ENCODE assay signal across 8 cellular contexts in the genomic region with DNA sequence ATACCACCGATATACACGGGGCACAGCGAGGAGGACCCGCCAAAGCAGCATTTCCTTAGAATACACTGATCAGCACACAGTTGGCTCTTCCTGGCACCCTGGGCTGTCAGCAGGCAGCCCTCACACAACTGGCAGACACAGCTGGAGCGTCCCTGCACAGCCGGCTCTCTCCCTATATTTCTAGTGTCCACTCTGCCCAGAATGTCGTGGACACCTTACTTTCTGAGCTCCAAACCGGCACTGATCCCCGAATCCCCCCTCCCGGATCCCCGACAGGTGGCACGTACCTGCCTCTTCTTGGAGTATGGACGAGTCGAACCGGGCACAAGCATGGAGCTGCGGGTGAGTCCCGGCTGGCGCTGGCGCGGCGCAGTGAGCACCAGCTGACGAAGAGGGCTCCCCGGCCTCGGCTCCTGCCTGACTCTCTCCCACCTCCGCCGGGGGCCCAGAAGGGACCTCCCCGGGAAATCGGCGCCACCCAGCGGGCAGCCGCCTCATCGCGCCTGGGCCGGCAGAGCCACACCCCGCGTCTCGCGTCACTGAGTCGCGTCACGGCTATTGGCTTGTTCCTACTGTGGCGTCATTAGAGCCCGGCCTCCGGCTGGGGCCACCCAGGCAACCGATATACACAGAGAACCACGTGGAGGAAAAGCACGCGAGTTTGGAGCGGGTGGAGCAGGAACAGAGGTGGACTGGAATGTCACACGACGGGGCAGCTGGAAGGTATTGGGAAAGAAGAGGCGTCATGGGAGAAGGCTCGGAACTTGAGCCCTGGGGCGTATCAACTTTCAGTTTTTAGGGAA. TPM values are rescaled to one million over a fixed set of nuclear protein-coding genes. Genes with fewer than 3 reads are reported as not detected.
DNase-seq lines count a peak whose midpoint lies in the region; ATAC-seq and TF ChIP-seq lines count a peak whose summit lies in the region.

A gene with protein sequence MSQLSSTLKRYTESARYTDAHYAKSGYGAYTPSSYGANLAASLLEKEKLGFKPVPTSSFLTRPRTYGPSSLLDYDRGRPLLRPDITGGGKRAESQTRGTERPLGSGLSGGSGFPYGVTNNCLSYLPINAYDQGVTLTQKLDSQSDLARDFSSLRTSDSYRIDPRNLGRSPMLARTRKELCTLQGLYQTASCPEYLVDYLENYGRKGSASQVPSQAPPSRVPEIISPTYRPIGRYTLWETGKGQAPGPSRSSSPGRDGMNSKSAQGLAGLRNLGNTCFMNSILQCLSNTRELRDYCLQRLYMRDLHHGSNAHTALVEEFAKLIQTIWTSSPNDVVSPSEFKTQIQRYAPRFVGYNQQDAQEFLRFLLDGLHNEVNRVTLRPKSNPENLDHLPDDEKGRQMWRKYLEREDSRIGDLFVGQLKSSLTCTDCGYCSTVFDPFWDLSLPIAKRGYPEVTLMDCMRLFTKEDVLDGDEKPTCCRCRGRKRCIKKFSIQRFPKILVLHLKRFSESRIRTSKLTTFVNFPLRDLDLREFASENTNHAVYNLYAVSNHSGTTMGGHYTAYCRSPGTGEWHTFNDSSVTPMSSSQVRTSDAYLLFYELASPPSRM (minus strand): TSS at position 505 of the 803 bp plus-strand sequence. CDS start 8,210 bp downstream, outside the sequence.

- H3K4me1 ChIP-seq in right atrium auricular region (peaks cover 0 to 38% of the 10 kb centered on the region in 2 donors), prostate gland (replicated peaks) (peaks cover 5% of the 10 kb centered on the region), urinary bladder (ENCODE audit: insufficient read depth) (no peaks in the 10 kb centered on the region)

- peak; percentile 76 for TF ChIP-seq POLR2A in prostate gland (IDR thresholded peaks at IDR 0.05)

- ATAC-seq in GM18498 (IDR thresholded peaks at IDR 0.05; ENCODE audit: unreplicated experiment) (peak; percentile 99), HG02970 (IDR thresholded peaks at IDR 0.05; ENCODE audit: low FRiP score, unreplicated experiment) (peak; percentile 83)

- no peaks in the 10 kb centered on the region for H3K36me3 Mint-ChIP-seq in T-helper 2 cell treated with Interferon-gamma antibody and Interleukin-4, amounts not matched to agents 5 μg/mL and 100 μg/mL, for 36 hours (ENCODE audit: low read depth)

- peak within 1 kb of the TSS; percentile 85 to 94 for H3K27ac ChIP-seq in right atrium auricular region
- H3K27ac ChIP-seq in prostate gland: peak within 1 kb of the TSS; percentile 34 to 61
- H3K27ac ChIP-seq in urinary bladder (ENCODE audit: low read depth): peak within 1 kb of the TSS; percentile 49

- WGBS in prostate gland: under 1% methylated on average over 54 of the region's 54 CpGs
- WGBS in urinary bladder: under 1% methylated on average over 54 of the region's 54 CpGs

- no peaks in the 10 kb centered on the region for H3K36me3 ChIP-seq in right atrium auricular region
- H3K36me3 ChIP-seq in prostate gland: no peaks in the 10 kb centered on the region
- H3K36me3 ChIP-seq in urinary bladder (ENCODE audit: insufficient read depth): no peaks in the 10 kb centered on the region

- H3K4me3 Mint-ChIP-seq in T-helper 2 cell treated with Interferon-gamma antibody and Interleukin-4, amounts not matched to agents 5 μg/mL and 100 μg/mL, for 36 hours: no peak within 1 kb of the TSS

- H3K27me3 ChIP-seq in right atrium auricular region (no peaks in the 10 kb centered on the region), prostate gland (replicated peaks; ENCODE audit: insufficient read depth) (no peaks in the 10 kb centered on the region)

- H3K9me3 ChIP-seq in right atrium auricular region (no peaks in the 10 kb centered on the region), prostate gland (no peaks in the 10 kb centered on the region)

- H3K4me3 ChIP-seq in right atrium auricular region (peak within 1 kb of the TSS; percentile 39 to 56), prostate gland (peak within 1 kb of the TSS; percentile 27 to 31), urinary bladder (ENCODE audit: low read depth, low read length) (peak within 1 kb of the TSS; percentile 43)

- H3K27me3 Mint-ChIP-seq in T-helper 2 cell treated with Interferon-gamma antibody and Interleukin-4, amounts not matched to agents 5 μg/mL and 100 μg/mL, for 36 hours (ENCODE audit: low read depth): no peaks in the 10 kb centered on the region

- intact Hi-C loops in prostate gland (cut with DNase I): no loop called here

- peaks cover 9% of the 10 kb centered on the region for H3K4me1 Mint-ChIP-seq in T-helper 2 cell treated with Interferon-gamma antibody and Interleukin-4, amounts not matched to agents 5 μg/mL and 100 μg/mL, for 36 hours (ENCODE audit: low read depth)

- H3K9me3 Mint-ChIP-seq in T-helper 2 cell treated with Interferon-gamma antibody and Interleukin-4, amounts not matched to agents 5 μg/mL and 100 μg/mL, for 36 hours: no peaks in the 10 kb centered on the region

- DNase-seq in NCI-H187 treated with DMSO at 0.1 percent for 48 hours (lab: John Stamatoyannopoulos, UW): peak; percentile 42
- DNase-seq in T-helper 2 cell treated with Interferon-gamma antibody and Interleukin-4, amounts not matched to agents 5 μg/mL and 100 μg/mL, for 36 hours (ENCODE audit: low spot score): peak; percentile 97
- DNase-seq in anterior cingulate cortex (lab: John Stamatoyannopoulos, UW): peak in 56 of 58 donors; percentile 85 to 99 (median 97)
- DNase-seq in right atrium auricular region (ENCODE audit: low spot score): peak; percentile 99
- peak; percentile 97 for DNase-seq in prostate gland (ENCODE audit: low spot score)

- H3K27ac Mint-ChIP-seq in T-helper 2 cell treated with Interferon-gamma antibody and Interleukin-4, amounts not matched to agents 5 μg/mL and 100 μg/mL, for 36 hours: peak within 1 kb of the TSS; percentile 38

- TF ChIP-seq CTCF in right atrium auricular region (IDR thresholded peaks at IDR 0.05) (peak; percentile 89 to 93), prostate gland (IDR thresholded peaks at IDR 0.05) (peak; percentile 74 to 99 (median 90))

RNA-seq across cellular contexts. Expression of the gene that starts here (rescaled TPM):
- total RNA-seq in right atrium auricular region (10 to 100 TPM; 38.9 to 58.7 TPM), prostate gland (10 to 100 TPM in 1 of 2 donors, 1 to 10 TPM in 1; 2.3 to 10.8 TPM), urinary bladder (1.1 TPM)
- polyA plus RNA-seq in urinary bladder: 4.8 TPM

Comparison
In these comparisons a context has a peak if more than half of its experiments do, and no peak if none do; other contexts are left out.
1. Peak in every context shown above with its lines: DNase-seq, ATAC-seq, H3K4me3 ChIP-seq and H3K27ac ChIP-seq.
2. DNase-seq: peak in every context shown above with its lines; median percentile 99 in right atrium auricular region; 97 in T-helper 2 cell treated with Interferon-gamma antibody and Interleukin-4, amounts not matched to agents 5 μg/mL and 100 μg/mL, for 36 hours; 97 in anterior cingulate cortex; 97 in prostate gland; 42 in NCI-H187 treated with DMSO at 0.1 percent for 48 hours.